4 cellular contexts compared by ENCODE assay signal in the genomic region with DNA sequence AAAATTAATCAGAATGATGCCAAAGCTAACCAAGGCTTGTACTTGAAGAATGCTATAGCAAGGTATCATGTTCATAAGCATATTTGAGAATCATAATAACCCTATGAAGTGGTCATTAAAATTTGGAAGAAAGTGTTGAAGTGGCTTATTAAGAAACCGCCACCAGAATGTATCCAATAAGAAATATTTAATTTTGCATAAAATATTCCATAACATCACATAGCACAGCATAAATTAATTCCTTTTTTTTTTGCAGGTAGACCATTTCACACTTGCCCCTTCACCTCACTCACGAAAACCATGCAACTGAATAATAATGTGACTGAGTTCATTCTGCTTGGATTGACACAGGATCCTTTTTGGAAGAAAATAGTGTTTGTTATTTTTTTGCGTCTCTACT. TPM values are rescaled to one million over a fixed set of nuclear protein-coding genes. Genes with fewer than 3 reads are reported as not detected.
"Had no signal": no experiment of that assay in that cellular context is flagged by ENCODE, and none has a peak within 500 bp of the region (broad histone marks: within the 10 kb centered on the region; RNA-seq: fewer than 3 reads in every experiment).

TSS of gene OR4C16 (plus strand) at position 301 of the 400 bp plus-strand sequence. CDS start at position 301, 0 bp downstream.

- DNase-seq: GDM1, GF-D8 had no signal

- H3K4me3 ChIP-seq: GM12878 had no signal

RNA-seq across cellular contexts. Expression of gene OR4C16, which starts in this region (rescaled TPM):
- total RNA-seq: G401, GM12878 had no signal
- polyA plus RNA-seq: GM12878 had no signal
